2 cellular contexts compared by ENCODE assay signal in genomic region chr17:39810939-39811728, GRCh38.
A peak's percentile ranks its signal among the peaks of the same experiment; 100 is the strongest.
TF ChIP-seq lines count a peak whose summit lies in the region.

No MANE protein-coding gene starts in this region.

TF ChIP-seq in HepG2, 621 proteins besides CTCF, POLR2A, EP300 and RAD21:
- TF ChIP-seq GABPB1 (CRISPR knock-in tag; IDR thresholded peaks at IDR 0.05) (no peak), POLR2AphosphoS2 (IDR thresholded peaks at IDR 0.05; ENCODE audit: low read depth, low read length) (no peak), ZNF512 (CRISPR knock-in tag; IDR thresholded peaks at IDR 0.05) (0 out of 2 replicates have a peak, but pooled peaks have one; percentile 53), AFF4 (CRISPR knock-in tag; IDR thresholded peaks at IDR 0.05) (no peak), U2AF2 (IDR thresholded peaks at IDR 0.05; ENCODE audit: low read depth, low read length) (peak; percentile 84; the same call in 1 of the 2 replicates), ZNF121 (CRISPR knock-in tag; IDR thresholded peaks at IDR 0.05) (peak; percentile 35; the same call in 1 of the 2 replicates), ZNF180 (CRISPR knock-in tag; IDR thresholded peaks at IDR 0.05; ENCODE audit: borderline replicate concordance, low read depth) (no peak), KLF15 (CRISPR knock-in tag; IDR thresholded peaks at IDR 0.05; ENCODE audit: borderline replicate concordance) (no peak)

TF ChIP-seq in HEK293T, 16 proteins besides CTCF, POLR2A, EP300 and RAD21:
- TF ChIP-seq NFRKB (IDR thresholded peaks at IDR 0.05) = no peak
- TF ChIP-seq BHLHE40 (IDR thresholded peaks at IDR 0.05; ENCODE audit: borderline replicate concordance) = no peak
- no peak for TF ChIP-seq FOXM1 (IDR thresholded peaks at IDR 0.05; ENCODE audit: borderline replicate concordance)
- no peak for TF ChIP-seq PKNOX1 (IDR thresholded peaks at IDR 0.05)
- TF ChIP-seq SUZ12 (IDR thresholded peaks at IDR 0.05) = no peak
- no peak for TF ChIP-seq TARDBP (IDR thresholded peaks at IDR 0.05)
- no peak for TF ChIP-seq L3MBTL2 (conservative IDR thresholded peaks at IDR 0.05)
- TF ChIP-seq SP1 (IDR thresholded peaks at IDR 0.05) = no peak
- no peak for TF ChIP-seq ELF4 (IDR thresholded peaks at IDR 0.05)
- TF ChIP-seq FOXA1 (IDR thresholded peaks at IDR 0.05) = no peak
- no peak for TF ChIP-seq ARNT (IDR thresholded peaks at IDR 0.05)
- TF ChIP-seq LEF1 (IDR thresholded peaks at IDR 0.05; ENCODE audit: borderline replicate concordance) = no peak
- TF ChIP-seq CTBP1 (IDR thresholded peaks at IDR 0.05; ENCODE audit: borderline replicate concordance) = no peak
- no peak for TF ChIP-seq ZNF384 (IDR thresholded peaks at IDR 0.05)
- no peak for TF ChIP-seq FOXK2 (IDR thresholded peaks at IDR 0.05)
- no peak for TF ChIP-seq HDGF (IDR thresholded peaks at IDR 0.05; ENCODE audit: borderline replicate concordance)
